ENCODE assay signal across 12 cellular contexts in the genomic region with DNA sequence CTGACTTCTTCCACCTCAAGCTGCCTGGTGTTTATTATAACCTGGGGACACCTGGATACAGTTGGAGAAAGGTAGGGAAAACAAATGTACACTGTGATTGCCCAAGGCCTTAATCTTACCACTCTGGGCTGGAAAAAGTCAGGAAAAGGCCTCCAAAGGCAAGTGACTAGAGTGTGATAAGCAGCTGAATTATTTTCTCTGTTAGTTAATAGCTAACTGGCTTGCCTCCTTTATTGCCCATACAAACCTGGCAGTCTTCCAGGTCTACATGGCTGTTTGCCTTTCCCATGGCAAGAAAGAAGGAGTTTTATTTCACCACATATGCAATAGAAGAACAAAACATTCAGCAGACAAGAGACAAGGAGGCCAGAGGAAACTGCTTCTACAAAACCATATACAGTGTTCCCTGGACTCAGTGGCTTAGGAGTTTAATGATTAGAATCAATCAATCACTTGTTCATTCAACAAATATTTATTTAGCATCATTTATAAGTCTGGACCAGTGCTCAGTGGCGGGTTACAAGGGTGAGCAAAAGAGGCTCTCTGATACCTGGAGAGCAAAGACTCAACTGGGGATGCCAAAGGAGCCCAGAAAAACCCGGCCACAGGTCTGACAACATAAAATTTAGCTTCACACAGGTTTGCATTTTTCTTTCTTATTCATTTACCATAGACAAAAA. TPM values are rescaled to one million over a fixed set of nuclear protein-coding genes. Genes with fewer than 3 reads are reported as not detected.
DNase-seq lines count a peak whose midpoint lies in the region; ATAC-seq and TF ChIP-seq lines count a peak whose summit lies in the region.
"Had no signal": no experiment of that assay in that cellular context is flagged by ENCODE, and none has a peak within 500 bp of the region (broad histone marks: within the 10 kb centered on the region; RNA-seq: fewer than 3 reads in every experiment).

No MANE protein-coding gene starts in this region.

- no peaks in the 10 kb centered on the region for H3K36me3 ChIP-seq in mesenchymal stem cell (ENCODE audit: control insufficient read depth in 1 of 2, insufficient read depth in 2 of 2, low read depth in 1 of 2, low read length in 2 of 2)

- H3K9me3 ChIP-seq in mesenchymal stem cell (ENCODE audit: control insufficient read depth, low read length), result no peaks in the 10 kb centered on the region

- H3K36me3 Mint-ChIP-seq in chondrocyte (ENCODE audit: low read depth) (no peaks in the 10 kb centered on the region), nephron progenitor cell (ENCODE audit: low read depth) (no peaks in the 10 kb centered on the region)
- H3K36me3 Mint-ChIP-seq: CD4-positive, CD25-positive, alpha-beta regulatory T cell had no signal

- intact Hi-C loops in sciatic nerve (cut with DNase I), result no loop called here

- H3K14ac ChIP-seq in mesenchymal stem cell (ENCODE audit: low read length in 2 of 2), result no peak overlapping the region

- DNase-seq in COLO668 (lab: John Stamatoyannopoulos, UW; ENCODE audit: unreplicated experiment), result peak; percentile 66
- peak; percentile 57 for DNase-seq in NCI-H1105 (lab: John Stamatoyannopoulos, UW)
- DNase-seq in chondrocyte (ENCODE audit: low spot score), result no peak
- DNase-seq in mesenchymal stem cell, result no peak
- no peak for DNase-seq in sciatic nerve (ENCODE audit: low spot score)
- DNase-seq in nephron progenitor cell, result no peak
- DNase-seq: activated CD8-positive, alpha-beta memory T cell treated with anti-CD3 and anti-CD28 coated beads, Interleukin-2, amount 50 U/mL, for 48 hours; CD4-positive, CD25-positive, alpha-beta regulatory T cell; central memory CD4-positive, alpha-beta T cell; T-helper 2 cell had no signal

- no peaks in the 10 kb centered on the region for H3K27me3 ChIP-seq in mesenchymal stem cell (ENCODE audit: control insufficient read depth in 1 of 2, insufficient read depth in 1 of 2, low read length in 2 of 2)

- no peak overlapping the region for H4K8ac ChIP-seq in mesenchymal stem cell (ENCODE audit: low read length)

- H2BK12ac ChIP-seq in mesenchymal stem cell (ENCODE audit: low read length in 2 of 2), result no peak overlapping the region

- H3K4ac ChIP-seq in mesenchymal stem cell (ENCODE audit: low read depth in 1 of 2, low read length in 2 of 2), result no peak overlapping the region

- H3K4me3 Mint-ChIP-seq in chondrocyte (ENCODE audit: unreplicated experiment) (no peak overlapping the region), nephron progenitor cell (no peak overlapping the region)
- H3K4me3 Mint-ChIP-seq: CD4-positive, CD25-positive, alpha-beta regulatory T cell had no signal

- peaks cover 5% of the 10 kb centered on the region for H3K4me1 ChIP-seq in mesenchymal stem cell (ENCODE audit: control insufficient read depth, insufficient read depth, low read depth, low read length)

- peak overlapping the region; percentile 80 for H3K27ac ChIP-seq in mesenchymal stem cell (ENCODE audit: low read length, poor library complexity, severe bottlenecking)

- no peak overlapping the region for H4K91ac ChIP-seq in mesenchymal stem cell (ENCODE audit: low read length)

- no peaks in the 10 kb centered on the region for H3K79me1 ChIP-seq in mesenchymal stem cell (replicated peaks; ENCODE audit: low read length, poor library complexity, severe bottlenecking)

- no peak overlapping the region for H2BK5ac ChIP-seq in mesenchymal stem cell (ENCODE audit: low read depth, low read length, poor library complexity, severe bottlenecking)

- no peak overlapping the region for H3K18ac ChIP-seq in mesenchymal stem cell (ENCODE audit: low read depth in 1 of 2, low read length in 2 of 2)

- H2BK15ac ChIP-seq in mesenchymal stem cell (ENCODE audit: low read depth, poor library complexity, severe bottlenecking), result no peak overlapping the region

- no peak overlapping the region for H3K4me3 ChIP-seq in mesenchymal stem cell (ENCODE audit: insufficient read depth in 1 of 2, low read depth in 1 of 2, low read length in 2 of 2)

- H3K4me1 Mint-ChIP-seq in chondrocyte (ENCODE audit: low read depth), result peaks cover 25% of the 10 kb centered on the region
- H3K4me1 Mint-ChIP-seq in nephron progenitor cell, result no peaks in the 10 kb centered on the region

- H2AK5ac ChIP-seq in mesenchymal stem cell (ENCODE audit: low read length, severe bottlenecking), result no peak overlapping the region

- peaks cover 2% of the 10 kb centered on the region for H3K9me3 Mint-ChIP-seq in chondrocyte (ENCODE audit: low read depth)
- H3K9me3 Mint-ChIP-seq in nephron progenitor cell, result no peaks in the 10 kb centered on the region
- H3K9me3 Mint-ChIP-seq: CD4-positive, CD25-positive, alpha-beta regulatory T cell had no signal

- H3K27ac Mint-ChIP-seq in chondrocyte (ENCODE audit: unreplicated experiment) (peak overlapping the region; percentile 53), nephron progenitor cell (no peak overlapping the region)
- H3K27ac Mint-ChIP-seq: CD4-positive, CD25-positive, alpha-beta regulatory T cell had no signal

- no peak overlapping the region for H2AFZ ChIP-seq in mesenchymal stem cell (ENCODE audit: low read depth, low read length)

- no peak overlapping the region for H3K4me2 ChIP-seq in mesenchymal stem cell (ENCODE audit: low read length, poor library complexity, severe bottlenecking)

- H3K23ac ChIP-seq in mesenchymal stem cell (ENCODE audit: low read length in 2 of 2), result no peak overlapping the region

- H3K9ac ChIP-seq in mesenchymal stem cell (ENCODE audit: low read length), result no peak overlapping the region

- WGBS in mesenchymal stem cell, result 93% methylated on average over 1 of the region's 2 CpGs

- H2BK120ac ChIP-seq in mesenchymal stem cell (ENCODE audit: low read depth, low read length), result no peak overlapping the region

- H3K27me3 Mint-ChIP-seq in chondrocyte (ENCODE audit: low read depth) (no peaks in the 10 kb centered on the region), nephron progenitor cell (ENCODE audit: low read depth, poor library complexity) (no peaks in the 10 kb centered on the region)
- H3K27me3 Mint-ChIP-seq: CD4-positive, CD25-positive, alpha-beta regulatory T cell had no signal

- no peak for TF ChIP-seq CTCF in chondrocyte (IDR thresholded peaks at IDR 0.05)
- no peak for TF ChIP-seq CTCF in nephron progenitor cell (IDR thresholded peaks at IDR 0.05)

- ATAC-seq in GM18498 (IDR thresholded peaks at IDR 0.05; ENCODE audit: unreplicated experiment) (no peak), GM18909 (IDR thresholded peaks at IDR 0.05; ENCODE audit: poor library complexity, unreplicated experiment) (no peak), sciatic nerve (no peak)

RNA-seq across cellular contexts. Expression of gene SUCLG1, which starts 27.5 kb away (rescaled TPM):
- 38.3 to 46.0 TPM (median 39.0 TPM) in 3 replicates for total RNA-seq in chondrocyte
- 65.0 TPM for polyA plus RNA-seq in mesenchymal stem cell (2013, experiment 1 of 2)
- 66.1 TPM for polyA plus RNA-seq in mesenchymal stem cell (2013, experiment 2 of 2)
- 55.4 TPM for total RNA-seq in sciatic nerve

RNA-seq across cellular contexts. Expression of gene DNAH6, which starts 29.7 kb away (rescaled TPM):
- 0.12 TPM in 1 of 3 replicates, not detected in the others for total RNA-seq in chondrocyte
- 0.04 TPM for polyA plus RNA-seq in mesenchymal stem cell (2013, experiment 1 of 2)
- polyA plus RNA-seq in mesenchymal stem cell (2013, experiment 2 of 2), result 0.16 TPM
- total RNA-seq in sciatic nerve, result 2.0 TPM

Comparison
In these comparisons a context has a peak if more than half of its experiments do, and no peak if none do; other contexts are left out.
1. DNase-seq: peak in COLO668 (single experiment) and NCI-H1105 (single experiment); none in chondrocyte (single experiment), mesenchymal stem cell (single experiment), sciatic nerve (single experiment) and nephron progenitor cell (single experiment).